ENCODE assay signal across 1 cellular context in genomic region chr6:132088150-132088549, GRCh38.
TF ChIP-seq lines count a peak whose summit lies in the region.

No MANE protein-coding gene starts in this region.

TF ChIP-seq in IMR-90, 13 proteins besides CTCF, POLR2A, EP300 and RAD21 (continued from another document):
- no peak for TF ChIP-seq RCOR1 (IDR thresholded peaks at IDR 0.05; ENCODE audit: insufficient replicate concordance, low read length)
- TF ChIP-seq, protein P1, sequence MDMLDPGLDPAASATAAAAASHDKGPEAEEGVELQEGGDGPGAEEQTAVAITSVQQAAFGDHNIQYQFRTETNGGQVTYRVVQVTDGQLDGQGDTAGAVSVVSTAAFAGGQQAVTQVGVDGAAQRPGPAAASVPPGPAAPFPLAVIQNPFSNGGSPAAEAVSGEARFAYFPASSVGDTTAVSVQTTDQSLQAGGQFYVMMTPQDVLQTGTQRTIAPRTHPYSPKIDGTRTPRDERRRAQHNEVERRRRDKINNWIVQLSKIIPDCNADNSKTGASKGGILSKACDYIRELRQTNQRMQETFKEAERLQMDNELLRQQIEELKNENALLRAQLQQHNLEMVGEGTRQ (IDR thresholded peaks at IDR 0.05; ENCODE audit: low read depth, low read length), result no peak
